9 cellular contexts compared by ENCODE assay signal in genomic region chrX:78029663-78030062, GRCh38.
DNase-seq lines count a peak whose midpoint lies in the region; ATAC-seq and TF ChIP-seq lines count a peak whose summit lies in the region.
"Had no signal": no experiment of that assay in that cellular context is flagged by ENCODE, and none has a peak within 500 bp of the region (broad histone marks: within the 10 kb centered on the region; RNA-seq: fewer than 3 reads in every experiment).

No MANE protein-coding gene starts in this region.

- no peaks in the 10 kb centered on the region for H3F3A ChIP-seq in SK-N-SH (replicated peaks; ENCODE audit: insufficient read depth)

- H2AFZ ChIP-seq in SK-N-SH (ENCODE audit: low read depth) = no peak overlapping the region

- no peaks in the 10 kb centered on the region for H3K9me2 ChIP-seq in SK-N-SH

- no peak overlapping the region for H3K4me2 ChIP-seq in SK-N-SH

- WGBS in SK-N-SH (ENCODE audit: low lambda C conversion rate) = 29% methylated on average over 2 of the region's 2 CpGs
- 49 to 58% methylated on average over 2 of the region's 2 CpGs for WGBS in thyroid gland, 2 donors
- 34% methylated on average over 2 of the region's 2 CpGs for WGBS in suprapubic skin

- H3K27me3 ChIP-seq in SK-N-SH (ENCODE audit: insufficient read depth) (no peaks in the 10 kb centered on the region), thyroid gland (no peaks in the 10 kb centered on the region), suprapubic skin (no peaks in the 10 kb centered on the region)
- H3K27me3 ChIP-seq: neutrophil had no signal

- H3K9me3 ChIP-seq in SK-N-SH = no peaks in the 10 kb centered on the region
- no peaks in the 10 kb centered on the region for H3K9me3 ChIP-seq in thyroid gland
- no peaks in the 10 kb centered on the region for H3K9me3 ChIP-seq in suprapubic skin
- H3K9me3 ChIP-seq: neutrophil had no signal

- DNase-seq in Daoy (ENCODE audit: low read depth) (peak; percentile 17), SK-N-SH (peak; percentile 38), fibroblast of peridontal ligament (ENCODE audit: extremely low read depth) (peak; percentile 54), thyroid gland (peak in 1 of 2 donors; percentile 29), SIG-M5 (lab: John Stamatoyannopoulos, UW) (no peak), suprapubic skin (ENCODE audit: low spot score in 2 of 2) (no peak)
- DNase-seq in stimulated activated naive CD8-positive, alpha-beta T cell treated with anti-CD3 and anti-CD28 coated beads, Interleukin-15, Interleukin-2, amounts not matched to agents 100 U/mL and 50 U/mL, for 24 hours = no peak

- H3K4me3 ChIP-seq in SK-N-SH (ENCODE audit: low read depth in 2 of 2, low read length in 1 of 2) = no peak overlapping the region
- no peak overlapping the region for H3K4me3 ChIP-seq in thyroid gland (replicated peaks in 1 of 3)
- H3K4me3 ChIP-seq in suprapubic skin = no peak overlapping the region

- TF ChIP-seq POLR2A in thyroid gland (IDR thresholded peaks at IDR 0.05) (no peak), suprapubic skin (IDR thresholded peaks at IDR 0.05) (no peak)

- H3K36me3 ChIP-seq in SK-N-SH (replicated peaks in 1 of 2; ENCODE audit: control insufficient read depth in 1 of 2, insufficient read depth in 2 of 2, low read length in 1 of 2) (no peaks in the 10 kb centered on the region), thyroid gland (no peaks in the 10 kb centered on the region), suprapubic skin (no peaks in the 10 kb centered on the region)

- intact Hi-C loops in thyroid gland (cut with DNase I) = no loop called here

- no peak overlapping the region for H3K9ac ChIP-seq in SK-N-SH

- H4K20me1 ChIP-seq in SK-N-SH (ENCODE audit: insufficient read depth) = no peaks in the 10 kb centered on the region

- peak; percentile 89 for TF ChIP-seq RAD21 in SK-N-SH (IDR thresholded peaks at IDR 0.05; ENCODE audit: low read length)

- ATAC-seq in HG02885 (IDR thresholded peaks at IDR 0.05; ENCODE audit: poor library complexity, unreplicated experiment) = peak; percentile 56
- ATAC-seq in stimulated activated naive CD8-positive, alpha-beta T cell treated with anti-CD3 and anti-CD28 coated beads, Interleukin-15, Interleukin-2, amounts not matched to agents 100 U/mL and 50 U/mL, for 24 hours = no peak

- CTCF ChIA-PET in SK-N-SH (lab: Yijun Ruan, JAX) = interaction anchor here (0.8 to 2.2 kb wide), 17 partner anchors 8 to 1751 kb away, joined by 3 to 18 read pairs (median 5); partner anchors contain the start of genes ATP7A and PGK1

- POLR2A ChIA-PET in SK-N-SH (lab: Yijun Ruan, JAX) = no interaction called here

- TF ChIP-seq EP300 in SK-N-SH (IDR thresholded peaks at IDR 0.05; ENCODE audit: borderline replicate concordance in 1 of 2, low read depth in 1 of 2, low read length in 1 of 2) (no peak), suprapubic skin (IDR thresholded peaks at IDR 0.05) (no peak)

- H3K27ac ChIP-seq in SK-N-SH (ENCODE audit: low read depth in 2 of 2, low read length in 1 of 2) = no peak overlapping the region
- H3K27ac ChIP-seq in thyroid gland = no peak overlapping the region
- H3K27ac ChIP-seq in suprapubic skin = no peak overlapping the region
- H3K27ac ChIP-seq: neutrophil had no signal

- no peaks in the 10 kb centered on the region for H3K4me1 ChIP-seq in SK-N-SH (ENCODE audit: control insufficient read depth in 1 of 2, insufficient read depth in 2 of 2, low read depth in 1 of 2, low read length in 1 of 2)
- H3K4me1 ChIP-seq in thyroid gland = no peaks in the 10 kb centered on the region
- no peaks in the 10 kb centered on the region for H3K4me1 ChIP-seq in suprapubic skin

- no peaks in the 10 kb centered on the region for H3K79me2 ChIP-seq in SK-N-SH (ENCODE audit: insufficient read depth)

- peak; percentile 72 for TF ChIP-seq CTCF in SK-N-SH (IDR thresholded peaks at IDR 0.05)
- peak in 4 of 6 experiments; percentile 23 to 44 (median 37) for TF ChIP-seq CTCF in thyroid gland (IDR thresholded peaks at IDR 0.05)
- peak in 1 of 2 donors; percentile 25 for TF ChIP-seq CTCF in suprapubic skin (IDR thresholded peaks at IDR 0.05)

TF ChIP-seq in SK-N-SH, 30 proteins besides CTCF, POLR2A, EP300 and RAD21:
- TF ChIP-seq SMC3 (IDR thresholded peaks at IDR 0.05; ENCODE audit: low read depth, low read length) (peak; percentile 57), YY1 (IDR thresholded peaks at IDR 0.05; ENCODE audit: low read depth) (no peak)
TF ChIP-seq in SK-N-SH: peak in this region for 1.

Comparison
In these comparisons a context has a peak if more than half of its experiments do, and no peak if none do; other contexts are left out.
1. DNase-seq: peak in Daoy (single experiment), SK-N-SH (single experiment) and fibroblast of peridontal ligament (single experiment); none in SIG-M5 (single experiment), stimulated activated naive CD8-positive, alpha-beta T cell treated with anti-CD3 and anti-CD28 coated beads, Interleukin-15, Interleukin-2, amounts not matched to agents 100 U/mL and 50 U/mL, for 24 hours (single experiment) and suprapubic skin (0 of 2).